Comparison of ENCODE assay signal across 8 cellular contexts in genomic region chr12:1662761-1663439, GRCh38.
DNase-seq lines count a peak whose midpoint lies in the region; ATAC-seq and TF ChIP-seq lines count a peak whose summit lies in the region.

No MANE protein-coding gene starts in this region.

- H3K4me3 ChIP-seq in KMS-11 (IDR thresholded peaks at IDR 0.05; ENCODE audit: insufficient read depth, low read depth, low read length), result no peak overlapping the region
- H3K4me3 ChIP-seq in iPS-15b (ENCODE audit: low read depth, low read length), result peak overlapping the region; percentile 50

- no peak overlapping the region for H3K9ac ChIP-seq in KMS-11
- H3K9ac ChIP-seq in iPS-15b (ENCODE audit: low read depth, low read length), result no peak overlapping the region

- H3K9me3 ChIP-seq in iPS-15b (ENCODE audit: control insufficient read depth, insufficient read depth, low read length), result no peaks in the 10 kb centered on the region

- H3K36me3 Mint-ChIP-seq in activated naive CD8-positive, alpha-beta T cell treated with anti-CD3 and anti-CD28 coated beads, Interleukin-2, amount 50 U/mL, for 24 hours (ENCODE audit: low read depth), result no peaks in the 10 kb centered on the region

- peak overlapping the region; percentile 85 for H3K27ac Mint-ChIP-seq in activated naive CD8-positive, alpha-beta T cell treated with anti-CD3 and anti-CD28 coated beads, Interleukin-2, amount 50 U/mL, for 24 hours

- H3K36me3 ChIP-seq in KMS-11 (ENCODE audit: insufficient read depth) (no peaks in the 10 kb centered on the region), iPS-15b (ENCODE audit: control insufficient read depth, insufficient read depth, low read length) (no peaks in the 10 kb centered on the region)

- H3K4me2 ChIP-seq in KMS-11, result no peak overlapping the region

- no peaks in the 10 kb centered on the region for H3K79me2 ChIP-seq in KMS-11 (ENCODE audit: insufficient read depth, low read depth)

- no peaks in the 10 kb centered on the region for H3K27me3 Mint-ChIP-seq in activated naive CD8-positive, alpha-beta T cell treated with anti-CD3 and anti-CD28 coated beads, Interleukin-2, amount 50 U/mL, for 24 hours

- H3K27me3 ChIP-seq in KMS-11 (ENCODE audit: insufficient read depth, low read depth), result no peaks in the 10 kb centered on the region
- H3K27me3 ChIP-seq in iPS-15b (ENCODE audit: control insufficient read depth, insufficient read depth, low read length), result peaks cover 23% of the 10 kb centered on the region

- no peaks in the 10 kb centered on the region for H3K4me1 ChIP-seq in KMS-11 (ENCODE audit: low read depth, poor library complexity, severe bottlenecking)
- H3K4me1 ChIP-seq in iPS-15b (ENCODE audit: control insufficient read depth, insufficient read depth, low read length), result no peaks in the 10 kb centered on the region

- H3K9me3 Mint-ChIP-seq in activated naive CD8-positive, alpha-beta T cell treated with anti-CD3 and anti-CD28 coated beads, Interleukin-2, amount 50 U/mL, for 24 hours, result no peaks in the 10 kb centered on the region

- H3K4me3 Mint-ChIP-seq in activated naive CD8-positive, alpha-beta T cell treated with anti-CD3 and anti-CD28 coated beads, Interleukin-2, amount 50 U/mL, for 24 hours, result peak overlapping the region; percentile 77

- peak; percentile 34 for TF ChIP-seq CTCF in AG09319 (IDR thresholded peaks at IDR 0.05; ENCODE audit: low read depth, low read length)
- 0 out of 2 replicates have a peak, but pooled peaks have one; percentile 22 for TF ChIP-seq CTCF in KMS-11 (conservative IDR thresholded peaks at IDR 0.05; ENCODE audit: low read depth, low read length)

- DNase-seq in AG09319 (ENCODE audit: extremely low read depth, low read depth), result no peak
- no peak for DNase-seq in activated naive CD8-positive, alpha-beta T cell treated with anti-CD3 and anti-CD28 coated beads, Interleukin-2, amount 50 U/mL, for 24 hours
- DNase-seq in stimulated activated CD4-positive, alpha-beta T cell treated with anti-CD3 and anti-CD28 coated beads, Interleukin-4, amount 100 ng/mL, for 1 hour, result peak; percentile 30

- H3K4me1 Mint-ChIP-seq in activated naive CD8-positive, alpha-beta T cell treated with anti-CD3 and anti-CD28 coated beads, Interleukin-2, amount 50 U/mL, for 24 hours, result peaks cover 40% of the 10 kb centered on the region

- no peak overlapping the region for H3K27ac ChIP-seq in KMS-11

- no peak for ATAC-seq in activated naive CD8-positive, alpha-beta T cell treated with anti-CD3 and anti-CD28 coated beads, Interleukin-2, amount 50 U/mL, for 24 hours
- ATAC-seq in GM19397 (IDR thresholded peaks at IDR 0.05; ENCODE audit: unreplicated experiment) (no peak), GM21576 (IDR thresholded peaks at IDR 0.05; ENCODE audit: unreplicated experiment) (no peak), GM19452 (IDR thresholded peaks at IDR 0.05; ENCODE audit: unreplicated experiment) (no peak)

- no peak overlapping the region for H2AFZ ChIP-seq in KMS-11 (ENCODE audit: low read depth)

- no peaks in the 10 kb centered on the region for H4K20me1 ChIP-seq in KMS-11 (ENCODE audit: insufficient read depth)
